In the genomic region with DNA sequence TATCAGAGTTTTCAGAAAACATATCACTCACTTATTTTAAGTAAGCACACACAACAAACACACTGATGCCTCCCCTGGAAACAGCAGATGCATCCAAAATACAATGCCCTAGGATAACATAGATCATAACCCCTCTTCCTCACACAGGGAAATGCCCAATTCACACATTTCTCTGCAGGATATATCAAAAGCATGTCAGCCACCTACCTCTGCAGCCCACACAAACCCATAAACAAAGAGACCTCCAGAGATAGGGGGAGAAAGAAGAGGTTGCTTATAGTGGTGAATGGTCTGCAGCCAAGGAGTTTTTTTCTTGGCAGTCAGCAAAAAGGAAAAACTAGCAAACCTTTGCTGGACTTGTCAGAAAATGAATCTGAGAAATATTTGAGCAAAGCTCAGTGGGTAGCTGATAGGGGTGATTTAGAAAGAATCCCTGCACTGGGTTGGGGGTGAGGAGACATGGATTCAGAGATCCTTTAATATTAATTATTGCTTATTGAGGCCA, we compare ENCODE assay signal across 17 cellular contexts. TPM values are rescaled to one million over a fixed set of nuclear protein-coding genes. Genes with fewer than 3 reads are reported as not detected.
DNase-seq lines count a peak whose midpoint lies in the region; ATAC-seq and TF ChIP-seq lines count a peak whose summit lies in the region.
"Had no signal": no experiment of that assay in that cellular context is flagged by ENCODE, and none has a peak within 500 bp of the region (broad histone marks: within the 10 kb centered on the region; RNA-seq: fewer than 3 reads in every experiment).

No MANE protein-coding gene starts in this region.

- TF ChIP-seq POLR2A in IMR-90 (IDR thresholded peaks at IDR 0.05; ENCODE audit: low read depth, low read length) (no peak), gastrocnemius medialis (IDR thresholded peaks at IDR 0.05) (no peak)

- intact Hi-C loops in Right ventricle myocardium superior (cut with DNase I) (loop anchor here (5.0 kb wide), 1 partner anchor 35 kb away; a partner anchor contains a TSS), IMR-90 (cut with micrococcal nuclease) (no loop called here), gastrocnemius medialis (cut with DNase I; ENCODE audit: low total_unique reads) (loop anchor here (5.0 kb wide), 1 partner anchor 210 kb away; no protein-coding TSS in a partner anchor)

- H3K4me1 ChIP-seq in right atrium auricular region (peaks cover 0 to 73% of the 10 kb centered on the region in 2 donors), IMR-90 (ENCODE audit: control insufficient read depth, insufficient read depth, low read length) (peaks cover 39% of the 10 kb centered on the region), gastrocnemius medialis (peaks cover 62 to 65% of the 10 kb centered on the region in 2 donors)

- H3K36me3 ChIP-seq in right atrium auricular region (no peaks in the 10 kb centered on the region), IMR-90 (ENCODE audit: control insufficient read depth, insufficient read depth, low read length) (0 out of 2 replicates have a peak, but pooled peaks cover 2% of the 10 kb centered on the region), gastrocnemius medialis (no peaks in the 10 kb centered on the region)

- peaks cover 27% of the 10 kb centered on the region for H3K9me1 ChIP-seq in IMR-90 (ENCODE audit: insufficient read depth, low read length)

- H3K4me3 ChIP-seq in right atrium auricular region (no peak overlapping the region), IMR-90 (ENCODE audit: insufficient read depth, low read depth, low read length) (no peak overlapping the region), gastrocnemius medialis (no peak overlapping the region)
- H3K4me3 ChIP-seq: GM23338 had no signal

- no peak overlapping the region for H3K4me2 ChIP-seq in IMR-90 (ENCODE audit: low read depth, low read length)
- H3K4me2 ChIP-seq: GM23338 had no signal

- H3K4ac ChIP-seq in IMR-90 (ENCODE audit: low read depth, low read length): no peak overlapping the region

- H2AK9ac ChIP-seq in IMR-90 (replicated peaks; ENCODE audit: low read depth, low read length, poor library complexity): no peak overlapping the region

- no peak overlapping the region for H2BK20ac ChIP-seq in IMR-90 (ENCODE audit: low read depth, low read length)

- H2BK15ac ChIP-seq in IMR-90 (ENCODE audit: low read depth, low read length): no peak overlapping the region

- DNase-seq in right atrium auricular region (ENCODE audit: low spot score) (no peak), Right ventricle myocardium superior (no peak), G401 (ENCODE audit: low spot score) (peak; percentile 31), IMR-90 (no peak), gastrocnemius medialis (no peak), globus pallidus (ENCODE audit: low spot score) (no peak)
- DNase-seq: AML-193; Caco-2; CD4-positive, alpha-beta T cell; DMS153; DMS79; GF-D8; HCEC 1CT; HFFc6 had no signal

- H2AK5ac ChIP-seq in IMR-90 (ENCODE audit: low read depth, low read length): peak overlapping the region; percentile 76; the same call in 1 of the 2 replicates

- H4K8ac ChIP-seq in IMR-90 (ENCODE audit: low read depth in 2 of 2, low read length in 2 of 2): no peak overlapping the region; a peak in 1 of 4 replicates

- H4K5ac ChIP-seq in IMR-90 (ENCODE audit: low read depth, low read length): no peak overlapping the region

- H3K14ac ChIP-seq in IMR-90 (replicated peaks; ENCODE audit: low read depth, low read length): peak overlapping the region; percentile 41; the same call in 1 of the 2 replicates

- CTCF ChIA-PET in IMR-90 (lab: Yijun Ruan, JAX): interaction anchor here (1.2 kb wide), 1 partner anchor 12 kb away, joined by 3 read pairs; no protein-coding TSS in a partner anchor

- no peak overlapping the region for H3K9ac ChIP-seq in IMR-90 (ENCODE audit: low read depth, low read length)

- ATAC-seq in Right ventricle myocardium superior (ENCODE audit: poor library complexity) (no peak), IMR-90 (ENCODE audit: low read depth) (no peak), gastrocnemius medialis (no peak), HG02981 (IDR thresholded peaks at IDR 0.05; ENCODE audit: unreplicated experiment) (no peak)

- no peak overlapping the region for H2BK120ac ChIP-seq in IMR-90 (ENCODE audit: low read depth, low read length)

- no peaks in the 10 kb centered on the region for H3K27me3 ChIP-seq in right atrium auricular region
- no peaks in the 10 kb centered on the region for H3K27me3 ChIP-seq in IMR-90 (ENCODE audit: control insufficient read depth, insufficient read depth, low read length)
- no peaks in the 10 kb centered on the region for H3K27me3 ChIP-seq in gastrocnemius medialis

- H3K23ac ChIP-seq in IMR-90 (ENCODE audit: low read depth, low read length): no peak overlapping the region

- H3K79me1 ChIP-seq in IMR-90 (ENCODE audit: low read depth in 1 of 2, low read length in 2 of 2): peaks cover 44 to 82% of the 10 kb centered on the region in 2 experiments

- dilution Hi-C loops in IMR-90 (cut with HindIII; ENCODE audit: low sequenced_read_pairs, unreplicated experiment): no loop called here

- H3K18ac ChIP-seq in IMR-90 (ENCODE audit: low read depth, low read length): no peak overlapping the region

- no peak overlapping the region for H3K56ac ChIP-seq in IMR-90 (ENCODE audit: extremely low read depth, insufficient read depth, low read length)

- POLR2A ChIA-PET in IMR-90 (lab: Charles Lee; ENCODE audit: unreplicated experiment): no interaction called here

- no peak overlapping the region for H2AFZ ChIP-seq in IMR-90 (replicated peaks; ENCODE audit: low read length, poor library complexity)

- no peak for TF ChIP-seq RAD21 in IMR-90 (IDR thresholded peaks at IDR 0.05; ENCODE audit: low read length)

- H4K91ac ChIP-seq in IMR-90 (ENCODE audit: insufficient read depth, low read depth, low read length): no peak overlapping the region; the same call in 1 of the 2 replicates

- H3K9me3 ChIP-seq in right atrium auricular region: no peaks in the 10 kb centered on the region
- H3K9me3 ChIP-seq in IMR-90 (ENCODE audit: control insufficient read depth, insufficient read depth, low read length): no peaks in the 10 kb centered on the region
- no peaks in the 10 kb centered on the region for H3K9me3 ChIP-seq in gastrocnemius medialis
- H3K9me3 ChIP-seq: Caco-2 had no signal

- H3K27ac ChIP-seq in right atrium auricular region (peak overlapping the region; percentile 80 to 94), IMR-90 (ENCODE audit: insufficient read depth, low read length) (no peak overlapping the region), gastrocnemius medialis (peak overlapping the region; percentile 87 to 90 (median 90))
- H3K27ac ChIP-seq: C4-2B had no signal

- in situ Hi-C loops in G401 (cut with HindIII; ENCODE audit: low sequenced_read_pairs): no loop called here
- in situ Hi-C loops in IMR-90 (cut with MboI; ENCODE audit: low sequenced_read_pairs): no loop called here
- in situ Hi-C loops in gastrocnemius medialis (cut with MboI; ENCODE audit: low sequenced_read_pairs in 4 of 4): no loop called here

- no TSS peak for BruUV-seq in IMR-90 (replicated peaks; lab: Mats Ljungman, UMichigan)

- H4K20me1 ChIP-seq in IMR-90 (ENCODE audit: insufficient read depth, low read length): no peaks in the 10 kb centered on the region

- no peak overlapping the region for H2BK5ac ChIP-seq in IMR-90 (ENCODE audit: low read depth, low read length, poor library complexity, severe bottlenecking)

- no peak for TF ChIP-seq CTCF in right atrium auricular region (IDR thresholded peaks at IDR 0.05)
- no peak for TF ChIP-seq CTCF in IMR-90 (conservative IDR thresholded peaks at IDR 0.05; ENCODE audit: low read depth, low read length)
- TF ChIP-seq CTCF in gastrocnemius medialis (IDR thresholded peaks at IDR 0.05 in 4 of 5, conservative IDR thresholded peaks at IDR 0.05 in 1 of 5): no peak

TF ChIP-seq in IMR-90, 13 proteins besides CTCF, POLR2A, EP300 and RAD21:
- peak; percentile 65 for TF ChIP-seq MAFK (IDR thresholded peaks at IDR 0.05; ENCODE audit: low read depth, low read length)
- no peak for TF ChIP-seq CHD1 (IDR thresholded peaks at IDR 0.05; ENCODE audit: low read depth, low read length)
TF ChIP-seq in IMR-90: peak in this region for 1.

RNA-seq across cellular contexts. Expression of a gene that starts 36.1 kb away (rescaled TPM):
- total RNA-seq in right atrium auricular region: 100 to 1,000 TPM; 109 to 145 TPM
- total RNA-seq in Right ventricle myocardium superior: 131 TPM
- total RNA-seq in G401 (2014; rRNA removed; shearing (Covaris generic)): 1.1 TPM in 1 of 2 replicates, not detected in the other
- total RNA-seq in IMR-90 (2012; rRNA removed): 33.3 and 34.2 TPM in 2 replicates
- 69.9 and 71.1 TPM in 2 replicates for polyA plus RNA-seq in IMR-90 (2012; rRNA removed)
- 33.1 and 46.6 TPM in 2 replicates for polyA plus RNA-seq in IMR-90 (2012; cell fraction: cytosol; rRNA removed)
- 125 and 174 TPM in 2 replicates for polyA plus RNA-seq in IMR-90 (2012; cell fraction: nucleus; rRNA removed; ENCODE audit: low replicate concordance)
- 100 to 1,000 TPM in 1 of 4 donors, 10 to 100 TPM in 3; 37.5 to 155 (median 67.7) TPM for total RNA-seq in gastrocnemius medialis
- total RNA-seq: Caco-2; CD4-positive, alpha-beta T cell had no signal

Comparison
In these comparisons a context has a peak if more than half of its experiments do, and no peak if none do; other contexts are left out.
1. RNA of a gene that starts 36.1 kb away (total RNA-seq): 109 to 145 TPM in right atrium auricular region, 131 TPM in Right ventricle myocardium superior (single experiment), 37.5 to 155 TPM in gastrocnemius medialis and 33.3 to 34.2 TPM in IMR-90; 1.1 TPM in G401; every median in the first group is over 10 times any median in the second.